39 cellular contexts compared by ENCODE assay signal in genomic region chr1:30771005-30771404, GRCh38. TPM values are rescaled to one million over a fixed set of nuclear protein-coding genes. Genes with fewer than 3 reads are reported as not detected.
DNase-seq lines count a peak whose midpoint lies in the region; ATAC-seq, FAIRE-seq and TF ChIP-seq lines count a peak whose summit lies in the region.
"Had no signal": no experiment of that assay in that cellular context is flagged by ENCODE, and none has a peak within 500 bp of the region (broad histone marks: within the 10 kb centered on the region; RNA-seq: fewer than 3 reads in every experiment).

No MANE protein-coding gene starts in this region.

- DNase-seq in K562 (ENCODE audit: extremely low read depth in 1 of 4, low spot score in 3 of 4) (no peak), bronchial epithelial cell (ENCODE audit: low read depth) (no peak), osteoblast (ENCODE audit: insufficient read length, low spot score, missing footprints) (peak; percentile 21), cerebellar nuclear complex (lab: John Stamatoyannopoulos, UW) (no peak), UCSD-AML1 (lab: John Stamatoyannopoulos, UW; ENCODE audit: unreplicated experiment) (no peak), vagina (ENCODE audit: extremely low spot score in 2 of 2) (no peak)
- no peak for DNase-seq in activated naive CD4-positive, alpha-beta T cell treated with anti-CD3 and anti-CD28 coated beads, Interleukin-2, amount 10 ng/mL, durations not matched to agents 7 days and 5 days
- DNase-seq: 8988T; ACHN; AML-193; BE2C; C1 segment of cervical spinal cord; Caco-2; Calu3; CD4-positive, alpha-beta memory T cell; CD4-positive, alpha-beta T cell; CD4-positive, CD25-positive, alpha-beta regulatory T cell; CD8-positive, alpha-beta memory T cell; CD8-positive, alpha-beta T cell; COR-L47; DMS 273 treated with DMSO at 0.1 percent for 48 hours; DMS153; DMS53; DMS79; DMS79 treated with DMSO at 0.1 percent for 48 hours; DND-41; EL had no signal

- WGBS in K562 (ENCODE audit: insufficient coverage, low coverage, missing lambda C conversion rate) = 75% methylated on average over 6 of the region's 6 CpGs

- H3K27ac ChIP-seq in K562 (ENCODE audit: extremely low read depth, low read depth, low read length) (peak overlapping the region; percentile 6; the same call in 1 of the 3 replicates), osteoblast (ENCODE audit: low read depth, low read length) (no peak overlapping the region), vagina (no peak overlapping the region)
- H3K27ac ChIP-seq: 22Rv1; A549; BLaER1; BLaER1 treated with 17β-estradiol and CSF1 and Interleukin-3, amounts not matched to agents 10 nM and 100 nM; C4-2B had no signal

- POLR2A ChIA-PET in K562 (lab: Yijun Ruan, JAX) = interaction anchor here (1.9 kb wide), 1 partner anchor 9 kb away, joined by 13 read pairs; no protein-coding TSS in a partner anchor

- H3K4me3 ChIP-seq in K562 = no peak overlapping the region
- no peak overlapping the region for H3K4me3 ChIP-seq in bronchial epithelial cell (ENCODE audit: low read depth, low read length)
- H3K4me3 ChIP-seq in osteoblast (ENCODE audit: insufficient read depth, low read length) = no peak overlapping the region
- no peak overlapping the region for H3K4me3 ChIP-seq in vagina
- H3K4me3 ChIP-seq: A549; BLaER1; BLaER1 treated with 17β-estradiol and CSF1 and Interleukin-3, amounts not matched to agents 10 nM and 100 nM had no signal

- H3K27me3 ChIP-seq in K562 (ENCODE audit: control insufficient read depth in 2 of 2, insufficient read depth in 2 of 2, low read length in 2 of 2) (no peaks in the 10 kb centered on the region), bronchial epithelial cell (ENCODE audit: control insufficient read depth, insufficient read depth, low read length) (peaks cover 4% of the 10 kb centered on the region), osteoblast (ENCODE audit: insufficient read depth, low read length) (peaks cover 3% of the 10 kb centered on the region), vagina (no peaks in the 10 kb centered on the region)
- H3K27me3 ChIP-seq: BE2C; BLaER1; BLaER1 treated with 17β-estradiol and CSF1 and Interleukin-3, amounts not matched to agents 10 nM and 100 nM had no signal

- no peak overlapping the region for H3K9ac ChIP-seq in K562 (ENCODE audit: insufficient read depth in 1 of 2, low read depth in 2 of 2, low read length in 2 of 2)
- H3K9ac ChIP-seq: BLaER1; BLaER1 treated with 17β-estradiol and CSF1 and Interleukin-3, amounts not matched to agents 10 nM and 100 nM had no signal

- peaks cover 3% of the 10 kb centered on the region; the same call in 1 of the 3 replicates for H3K79me2 ChIP-seq in K562 (ENCODE audit: control insufficient read depth, insufficient read depth, low read length)
- H3K79me2 ChIP-seq in osteoblast (ENCODE audit: insufficient read depth, low read length) = no peaks in the 10 kb centered on the region

- TF ChIP-seq EP300 in K562 (IDR thresholded peaks at IDR 0.05; ENCODE audit: low read length) = no peak

- H3K4me1 ChIP-seq in K562 (replicated peaks in 1 of 2; ENCODE audit: control insufficient read depth in 2 of 2, insufficient read depth in 2 of 2, low read length in 2 of 2) = peaks cover 58 to 69% of the 10 kb centered on the region in 2 experiments
- no peaks in the 10 kb centered on the region for H3K4me1 ChIP-seq in osteoblast (ENCODE audit: insufficient read depth, low read length)
- H3K4me1 ChIP-seq in vagina = peaks cover 10% of the 10 kb centered on the region
- H3K4me1 ChIP-seq: A549, Caco-2 had no signal

- peaks cover 26% of the 10 kb centered on the region for H3K4me1 Mint-ChIP-seq in stimulated activated memory B cell treated with anti-CD40 and anti-IgM and Interleukin-4, amounts not matched to agents 10 μg/mL and 1 μg/mL and 100 μg/mL, for 72 hours
- peaks cover 9% of the 10 kb centered on the region for H3K4me1 Mint-ChIP-seq in activated naive CD4-positive, alpha-beta T cell treated with anti-CD3 and anti-CD28 coated beads, Interleukin-2, amount 10 ng/mL, durations not matched to agents 7 days and 5 days

- no peak for ATAC-seq in K562
- no peak for ATAC-seq in stimulated activated memory B cell treated with anti-CD40 and anti-IgM and Interleukin-4, amounts not matched to agents 10 μg/mL and 1 μg/mL and 100 μg/mL, for 72 hours
- ATAC-seq: A549; CD8-positive, alpha-beta T cell had no signal

- H3K36me3 ChIP-seq in K562 (ENCODE audit: control insufficient read depth, insufficient read depth, low read length) = no peaks in the 10 kb centered on the region
- no peaks in the 10 kb centered on the region for H3K36me3 ChIP-seq in bronchial epithelial cell (ENCODE audit: control insufficient read depth, insufficient read depth, low read length)
- no peaks in the 10 kb centered on the region for H3K36me3 ChIP-seq in osteoblast (ENCODE audit: insufficient read depth, low read length)
- no peaks in the 10 kb centered on the region for H3K36me3 ChIP-seq in vagina
- H3K36me3 ChIP-seq: BE2C; BLaER1; BLaER1 treated with 17β-estradiol and CSF1 and Interleukin-3, amounts not matched to agents 10 nM and 100 nM had no signal

- H3K27ac Mint-ChIP-seq in stimulated activated memory B cell treated with anti-CD40 and anti-IgM and Interleukin-4, amounts not matched to agents 10 μg/mL and 1 μg/mL and 100 μg/mL, for 72 hours = peak overlapping the region; percentile 90
- H3K27ac Mint-ChIP-seq in activated naive CD4-positive, alpha-beta T cell treated with anti-CD3 and anti-CD28 coated beads, Interleukin-2, amount 10 ng/mL, durations not matched to agents 7 days and 5 days = no peak overlapping the region
- H3K27ac Mint-ChIP-seq: CD14-positive monocyte; CD4-positive, alpha-beta T cell; CD8-positive, alpha-beta T cell had no signal

- intact Hi-C loops in K562 (cut with micrococcal nuclease) = loop anchor here (10.0 kb wide), 2 partner anchors 386 to 1536 kb away; partner anchors contain the start of genes MECR and PTPRU
- intact Hi-C loops in vagina (cut with DNase I) = no loop called here

- CTCF ChIA-PET in K562 (lab: Yijun Ruan, JAX; ENCODE audit: low intra/inter-chr PET ratio) = no interaction called here
- CTCF ChIA-PET in activated naive CD4-positive, alpha-beta T cell treated with anti-CD3 and anti-CD28 coated beads, Interleukin-2, amount 10 ng/mL, durations not matched to agents 7 days and 5 days (lab: Charles Lee) = interaction anchor here (14.4 kb wide), 1 partner anchor 48 kb away, joined by 465 read pairs; the partner anchor contains the start of gene MATN1

- H3K36me3 Mint-ChIP-seq in stimulated activated memory B cell treated with anti-CD40 and anti-IgM and Interleukin-4, amounts not matched to agents 10 μg/mL and 1 μg/mL and 100 μg/mL, for 72 hours = no peaks in the 10 kb centered on the region
- H3K36me3 Mint-ChIP-seq in activated naive CD4-positive, alpha-beta T cell treated with anti-CD3 and anti-CD28 coated beads, Interleukin-2, amount 10 ng/mL, durations not matched to agents 7 days and 5 days = no peaks in the 10 kb centered on the region
- H3K36me3 Mint-ChIP-seq: CD4-positive, alpha-beta memory T cell; CD4-positive, CD25-positive, alpha-beta regulatory T cell; CD8-positive, alpha-beta T cell had no signal

- H3K9me3 Mint-ChIP-seq in stimulated activated memory B cell treated with anti-CD40 and anti-IgM and Interleukin-4, amounts not matched to agents 10 μg/mL and 1 μg/mL and 100 μg/mL, for 72 hours = no peaks in the 10 kb centered on the region
- H3K9me3 Mint-ChIP-seq in activated naive CD4-positive, alpha-beta T cell treated with anti-CD3 and anti-CD28 coated beads, Interleukin-2, amount 10 ng/mL, durations not matched to agents 7 days and 5 days = no peaks in the 10 kb centered on the region
- H3K9me3 Mint-ChIP-seq: CD14-positive monocyte; CD4-positive, alpha-beta memory T cell; CD4-positive, alpha-beta T cell; CD4-positive, CD25-positive, alpha-beta regulatory T cell; CD8-positive, alpha-beta T cell had no signal

- H3K4me2 ChIP-seq in K562 (ENCODE audit: insufficient read depth, low read length) (no peak overlapping the region), osteoblast (ENCODE audit: insufficient read depth, low read length) (no peak overlapping the region)
- H3K4me2 ChIP-seq: A549; BLaER1; BLaER1 treated with 17β-estradiol and CSF1 and Interleukin-3, amounts not matched to agents 10 nM and 100 nM had no signal

- H4K20me1 ChIP-seq in K562 (replicated peaks; ENCODE audit: control insufficient read depth, insufficient read depth, low read length) (no peaks in the 10 kb centered on the region), osteoblast (ENCODE audit: insufficient read depth, low read length) (no peaks in the 10 kb centered on the region)
- H4K20me1 ChIP-seq: BLaER1 had no signal

- no TSS peak for BruUV-seq in K562 (replicated peaks; lab: Mats Ljungman, UMichigan)

- no peaks in the 10 kb centered on the region for H3K9me3 ChIP-seq in K562 (replicated peaks; ENCODE audit: control insufficient read depth, insufficient read depth, low read depth, low read length)
- H3K9me3 ChIP-seq in osteoblast (ENCODE audit: low read depth, low read length) = no peaks in the 10 kb centered on the region
- no peaks in the 10 kb centered on the region for H3K9me3 ChIP-seq in vagina
- H3K9me3 ChIP-seq: A549; BE2C; BLaER1; BLaER1 treated with 17β-estradiol and CSF1 and Interleukin-3, amounts not matched to agents 10 nM and 100 nM; Caco-2 had no signal

- peaks cover 4% of the 10 kb centered on the region for H3K9me1 ChIP-seq in K562 (ENCODE audit: control insufficient read depth, insufficient read depth, low read length)

- TF ChIP-seq POLR2A in K562 (conservative IDR thresholded peaks at IDR 0.05) (no peak), vagina (IDR thresholded peaks at IDR 0.05) (no peak)

- no peak for TF ChIP-seq RAD21 in K562 (CRISPR knock-in tag; conservative IDR thresholded peaks at IDR 0.05 in 1 of 2, IDR thresholded peaks at IDR 0.05 in 1 of 2)

- in situ Hi-C loops in K562 (cut with MboI) = no loop called here

- H3K27me3 Mint-ChIP-seq in stimulated activated memory B cell treated with anti-CD40 and anti-IgM and Interleukin-4, amounts not matched to agents 10 μg/mL and 1 μg/mL and 100 μg/mL, for 72 hours = no peaks in the 10 kb centered on the region
- peaks cover 50% of the 10 kb centered on the region for H3K27me3 Mint-ChIP-seq in activated naive CD4-positive, alpha-beta T cell treated with anti-CD3 and anti-CD28 coated beads, Interleukin-2, amount 10 ng/mL, durations not matched to agents 7 days and 5 days
- H3K27me3 Mint-ChIP-seq: B cell; CD4-positive, alpha-beta memory T cell; CD4-positive, alpha-beta T cell; CD4-positive, CD25-positive, alpha-beta regulatory T cell had no signal

- no peak overlapping the region for H3K4me3 Mint-ChIP-seq in stimulated activated memory B cell treated with anti-CD40 and anti-IgM and Interleukin-4, amounts not matched to agents 10 μg/mL and 1 μg/mL and 100 μg/mL, for 72 hours
- H3K4me3 Mint-ChIP-seq in activated naive CD4-positive, alpha-beta T cell treated with anti-CD3 and anti-CD28 coated beads, Interleukin-2, amount 10 ng/mL, durations not matched to agents 7 days and 5 days = no peak overlapping the region
- H3K4me3 Mint-ChIP-seq: B cell; CD14-positive monocyte; CD4-positive, alpha-beta memory T cell; CD4-positive, alpha-beta T cell; CD4-positive, CD25-positive, alpha-beta regulatory T cell; CD8-positive, alpha-beta memory T cell; CD8-positive, alpha-beta T cell had no signal

- no peak for FAIRE-seq in K562 (lab: Jason Lieb, UNC)
- peak; percentile 86 for FAIRE-seq in bronchial epithelial cell (lab: Jason Lieb, UNC)
- FAIRE-seq: A204.1, A549, D721Med had no signal

- H2AFZ ChIP-seq in K562 (ENCODE audit: low read depth, low read length) (peak overlapping the region; percentile 12; the same call in 1 of the 2 replicates), osteoblast (ENCODE audit: low read length) (no peak overlapping the region)

- TF ChIP-seq CTCF in K562 (IDR thresholded peaks at IDR 0.05 in 2 of 3, conservative IDR thresholded peaks at IDR 0.05 in 1 of 3; ENCODE audit: insufficient read depth in 2 of 3, low read depth in 1 of 3, low read length in 3 of 3) (no peak), bronchial epithelial cell (IDR thresholded peaks at IDR 0.05; ENCODE audit: insufficient read depth, low read length, severe bottlenecking) (no peak), osteoblast (IDR thresholded peaks at IDR 0.05; ENCODE audit: extremely low read depth, low read depth, low read length) (no peak), vagina (IDR thresholded peaks at IDR 0.05) (no peak)

RNA-seq across cellular contexts. Expression of gene LAPTM5, which starts 13.4 kb away (rescaled TPM):
- 11.2 and 16.2 TPM in 2 replicates for total RNA-seq in K562 (2011; cell fraction: chromatin; rRNA removed; ENCODE audit: low replicate concordance)
- 19.8 and 22.9 TPM in 2 replicates for total RNA-seq in K562 (2011; cell fraction: nucleolus; rRNA removed)
- total RNA-seq in K562 (2011; cell fraction: nucleoplasm; rRNA removed) = 20.3 and 27.1 TPM in 2 replicates
- total RNA-seq in K562 (2014; rRNA removed) = 10.7 and 12.3 TPM in 2 replicates
- 11.7 and 13.2 TPM in 2 replicates for total RNA-seq in K562 (2014; rRNA removed; fragmentation: Illumina TruSeq; extraction: Trizol)
- total RNA-seq in K562 (2015; rRNA removed; fragmentation: Illumina TruSeq; extraction: Trizol) = 44.3 and 44.7 TPM in 2 replicates
- 30.3 and 33.8 TPM in 2 replicates for total RNA-seq in K562 (2021)
- polyA plus RNA-seq in K562 (2011; rRNA removed) = 42.5 and 418 TPM in 2 replicates
- polyA plus RNA-seq in K562 (2011; cell fraction: cytosol; rRNA removed) = 103 and 599 TPM in 2 replicates
- polyA plus RNA-seq in K562 (2011; cell fraction: nucleus; rRNA removed) = 41.2 and 275 TPM in 2 replicates
- 63.5 and 133 TPM in 2 replicates for polyA plus RNA-seq in K562 (2012)
- 44.5 and 47.3 TPM in 2 replicates for polyA plus RNA-seq in K562 (2014; fragmentation: Illumina TruSeq; extraction: Trizol)
- 1 to 10 TPM; 2.4 to 4.8 TPM for polyA plus RNA-seq in K562 (2014; fragmentation: Nextera tagmentation; extraction: Ambion mirVana)
- 20.3 and 22.2 TPM in 2 replicates for polyA plus RNA-seq in K562 (2014; rRNA removed)
- 72.1 and 524 TPM in 2 replicates for polyA minus RNA-seq in K562 (2011; rRNA and poly(A)+ RNA removed)
- 41.0 and 310 TPM in 2 replicates for polyA minus RNA-seq in K562 (2011; cell fraction: cytosol; rRNA and poly(A)+ RNA removed)
- polyA minus RNA-seq in K562 (2011; cell fraction: nucleus; rRNA and poly(A)+ RNA removed) = 7.7 and 80.9 TPM in 2 replicates
- total RNA-seq in bronchial epithelial cell = under 0.01 TPM in 2 replicates
- 0.72 and 1.8 TPM in 2 replicates for total RNA-seq in osteoblast
- 39.8 TPM for total RNA-seq in vagina
- total RNA-seq: A172, A673, Caco-2, Calu3 had no signal

RNA-seq across cellular contexts. Expression of gene MATN1, which starts 47.6 kb away (rescaled TPM):
- total RNA-seq in K562 (2011; cell fraction: chromatin; rRNA removed; ENCODE audit: low replicate concordance) = 2.0 and 5.9 TPM in 2 replicates
- total RNA-seq in K562 (2011; cell fraction: nucleolus; rRNA removed) = 4.5 and 5.4 TPM in 2 replicates
- total RNA-seq in K562 (2011; cell fraction: nucleoplasm; rRNA removed) = 2.7 and 4.0 TPM in 2 replicates
- total RNA-seq in K562 (2014; rRNA removed) (1.8 and 1.9 TPM in 2 replicates), K562 (2014; rRNA removed; fragmentation: Illumina TruSeq; extraction: Trizol) (0.45 and 0.51 TPM in 2 replicates), K562 (2015; rRNA removed; fragmentation: Illumina TruSeq; extraction: Trizol) (0.79 and 1.2 TPM in 2 replicates), K562 (2021) (1.8 and 2.3 TPM in 2 replicates), bronchial epithelial cell (not detected in 2 replicates), osteoblast (under 0.01 TPM in 1 of 2 replicates, not detected in the other), vagina (0.49 TPM)
- polyA plus RNA-seq in K562 (2011; rRNA removed) (0.89 and 1.5 TPM in 2 replicates), K562 (2014; fragmentation: Illumina TruSeq; extraction: Trizol) (1.1 and 1.6 TPM in 2 replicates), K562 (2014; fragmentation: Nextera tagmentation; extraction: Ambion mirVana) (under 1 TPM; 0.10 to 0.18 TPM), K562 (2014; rRNA removed) (1.6 and 3.6 TPM in 2 replicates)
- polyA plus RNA-seq in K562 (2011; cell fraction: cytosol; rRNA removed) = 0.78 and 2.4 TPM in 2 replicates
- polyA plus RNA-seq in K562 (2011; cell fraction: nucleus; rRNA removed) = 3.5 and 9.8 TPM in 2 replicates
- polyA plus RNA-seq in K562 (2012) = 1.9 and 2.4 TPM in 2 replicates
- 0.48 and 0.88 TPM in 2 replicates for polyA minus RNA-seq in K562 (2011; rRNA and poly(A)+ RNA removed)
- polyA minus RNA-seq in K562 (2011; cell fraction: cytosol; rRNA and poly(A)+ RNA removed) = 1.4 and 1.6 TPM in 2 replicates
- 1.4 and 3.4 TPM in 2 replicates for polyA minus RNA-seq in K562 (2011; cell fraction: nucleus; rRNA and poly(A)+ RNA removed)
- total RNA-seq: A172, A673, Caco-2, Calu3 had no signal
- polyA plus RNA-seq: CD14-positive monocyte; CD4-positive, CD25-positive, alpha-beta regulatory T cell; CD8-positive, alpha-beta memory T cell had no signal
